Comparison of ENCODE assay signal across 28 cellular contexts in genomic region chr18:48113691-48114090, GRCh38.
"Had no signal": no experiment of that assay in that cellular context is flagged by ENCODE, and none has a peak within 500 bp of the region (broad histone marks: within the 10 kb centered on the region; RNA-seq: fewer than 3 reads in every experiment).

No MANE protein-coding gene starts in this region.

- H3K27ac ChIP-seq: heart right ventricle, hepatocyte, left ventricle myocardium inferior, pancreas, prostate gland, stomach, testis, tibial artery, upper lobe of right lung had no signal

- H2AFZ ChIP-seq: hepatocyte had no signal

- H3K4me1 Mint-ChIP-seq: naive thymus-derived CD8-positive, alpha-beta T cell; stimulated activated naive B cell treated with anti-CD40 and anti-IgM and Interleukin-4, amounts not matched to agents 10 μg/mL and 1 μg/mL and 100 μg/mL, for 72 hours had no signal

- H3K4me3 ChIP-seq: heart right ventricle, hepatocyte, left ventricle myocardium inferior, lung, pancreas, prostate gland, skin epidermis, stomach, testis, tibial artery, upper lobe of right lung had no signal

- DNase-seq: heart right ventricle; islet precursor cell; left ventricle myocardium inferior; mesendoderm; naive thymus-derived CD8-positive, alpha-beta T cell; nephron progenitor cell; nucleus accumbens; pancreas; posterior cingulate gyrus; retina; right cardiac atrium; stimulated activated CD4-positive, alpha-beta T cell treated with anti-CD3 and anti-CD28 coated beads, Interleukin-12 subunit alpha, Interleukin-12 subunit beta, amount 100 ng/mL, for 4 hours; stimulated activated CD4-positive, alpha-beta T cell treated with anti-CD3 and anti-CD28 coated beads, Interleukin-15, amount 100 ng/mL, for 24 hours; stimulated activated CD4-positive, alpha-beta T cell treated with anti-CD3 and anti-CD28 coated beads, Interleukin-2, amount 100 ng/mL, for 24 hours; stimulated activated CD4-positive, alpha-beta T cell treated with anti-CD3 and anti-CD28 coated beads, Interleukin-4, amount 100 ng/mL, for 1 hour; stimulated activated naive B cell treated with anti-CD40 and anti-IgM and Interleukin-4, amounts not matched to agents 10 μg/mL and 1 μg/mL and 100 μg/mL, for 72 hours; stimulated activated naive CD8-positive, alpha-beta T cell treated with anti-CD3 and anti-CD28 coated beads, Interleukin-15, Interleukin-2, amounts not matched to agents 100 U/mL and 50 U/mL, for 24 hours; stomach; testis; tibial artery; trophoblast cell; upper lobe of right lung had no signal

- H3K36me3 ChIP-seq: heart right ventricle, left ventricle myocardium inferior, pancreas, prostate gland, stomach, tibial artery, upper lobe of right lung had no signal

- H3K4me2 ChIP-seq: hepatocyte had no signal

- H3K4me3 Mint-ChIP-seq: naive thymus-derived CD8-positive, alpha-beta T cell; nephron progenitor cell; stimulated activated naive B cell treated with anti-CD40 and anti-IgM and Interleukin-4, amounts not matched to agents 10 μg/mL and 1 μg/mL and 100 μg/mL, for 72 hours had no signal

- H3K27me3 ChIP-seq: hepatocyte, pancreas, stomach, testis, tibial artery, upper lobe of right lung had no signal

- H3K36me3 Mint-ChIP-seq: naive thymus-derived CD8-positive, alpha-beta T cell; stimulated activated naive B cell treated with anti-CD40 and anti-IgM and Interleukin-4, amounts not matched to agents 10 μg/mL and 1 μg/mL and 100 μg/mL, for 72 hours had no signal

- ATAC-seq: heart right ventricle; naive thymus-derived CD8-positive, alpha-beta T cell; pancreas; right cardiac atrium; sciatic nerve; stimulated activated naive B cell treated with anti-CD40 and anti-IgM and Interleukin-4, amounts not matched to agents 10 μg/mL and 1 μg/mL and 100 μg/mL, for 72 hours; stimulated activated naive CD8-positive, alpha-beta T cell treated with anti-CD3 and anti-CD28 coated beads, Interleukin-15, Interleukin-2, amounts not matched to agents 100 U/mL and 50 U/mL, for 24 hours; upper lobe of right lung had no signal

- H3K4me1 ChIP-seq: heart right ventricle, left ventricle myocardium inferior, pancreas, prostate gland, stomach, testis, upper lobe of right lung had no signal

- H3K79me2 ChIP-seq: hepatocyte had no signal

- H3K9me3 ChIP-seq: heart right ventricle, left ventricle myocardium inferior, pancreas, prostate gland, stomach, testis, tibial artery, upper lobe of right lung had no signal

- FAIRE-seq: pancreas, urothelium cell line had no signal

- H3K27ac Mint-ChIP-seq: naive thymus-derived CD8-positive, alpha-beta T cell; nephron progenitor cell; stimulated activated naive B cell treated with anti-CD40 and anti-IgM and Interleukin-4, amounts not matched to agents 10 μg/mL and 1 μg/mL and 100 μg/mL, for 72 hours had no signal

- H3K9me3 Mint-ChIP-seq: naive thymus-derived CD8-positive, alpha-beta T cell; nephron progenitor cell; stimulated activated naive B cell treated with anti-CD40 and anti-IgM and Interleukin-4, amounts not matched to agents 10 μg/mL and 1 μg/mL and 100 μg/mL, for 72 hours had no signal
